ENCODE assay signal across 21 cellular contexts in genomic region chrX:13574600-13574999, GRCh38. TPM values are rescaled to one million over a fixed set of nuclear protein-coding genes. Genes with fewer than 3 reads are reported as not detected.
A peak's percentile ranks its signal among the peaks of the same experiment; 100 is the strongest.
DNase-seq lines count a peak whose midpoint lies in the region; ATAC-seq, FAIRE-seq and TF ChIP-seq lines count a peak whose summit lies in the region.
"Had no signal": no experiment of that assay in that cellular context is flagged by ENCODE, and none has a peak within 500 bp of the region (broad histone marks: within the 10 kb centered on the region; RNA-seq: fewer than 3 reads in every experiment).

No MANE protein-coding gene starts in this region.

- H3K27ac ChIP-seq in GM12878 (ENCODE audit: control insufficient read depth, insufficient read depth): no peak overlapping the region
- H3K27ac ChIP-seq: SJSA1 had no signal

- H3K36me3 Mint-ChIP-seq in activated naive CD8-positive, alpha-beta T cell treated with anti-CD3 and anti-CD28 coated beads, Interleukin-2, amount 10 ng/mL, durations not matched to agents 7 days and 5 days: peaks cover 6% of the 10 kb centered on the region
- no peaks in the 10 kb centered on the region for H3K36me3 Mint-ChIP-seq in activated naive CD8-positive, alpha-beta T cell treated with anti-CD3 and anti-CD28 coated beads for 36 hours
- no peaks in the 10 kb centered on the region for H3K36me3 Mint-ChIP-seq in Calu3 (ENCODE audit: insufficient read depth, unreplicated experiment)

- intact Hi-C loops in GM12878 (cut with micrococcal nuclease; ENCODE audit: unreplicated experiment) (no loop called here), Calu3 (cut with micrococcal nuclease; ENCODE audit: unreplicated experiment) (no loop called here)

- no peak for TF ChIP-seq POLR2A in GM12878 (IDR thresholded peaks at IDR 0.05; ENCODE audit: low read depth, low read length)

- H3K4me2 ChIP-seq in GM12878 (ENCODE audit: control insufficient read depth, insufficient read depth): 0 out of 2 replicates have a peak overlapping the region, but pooled peaks have one; percentile 9

- RAD21 ChIA-PET in GM12878 (lab: Charles Lee; ENCODE audit: unreplicated experiment): no interaction called here

- no peak for TF ChIP-seq CTCF in GM12878 (IDR thresholded peaks at IDR 0.05 in 2 of 3, conservative IDR thresholded peaks at IDR 0.05 in 1 of 3; ENCODE audit: control insufficient read depth in 2 of 3, extremely low read depth in 1 of 3, insufficient read depth in 1 of 3, low read depth in 3 of 3, low read length in 3 of 3)
- no peak for TF ChIP-seq CTCF in Calu3 (IDR thresholded peaks at IDR 0.05; ENCODE audit: unreplicated experiment)

- no peaks in the 10 kb centered on the region for H3K9me3 ChIP-seq in GM12878 (replicated peaks; ENCODE audit: control insufficient read depth, insufficient read depth, low read length)
- H3K9me3 ChIP-seq: SJSA1 had no signal

- H3K27me3 ChIP-seq in GM12878 (replicated peaks in 1 of 2; ENCODE audit: control insufficient read depth in 2 of 2, insufficient read depth in 2 of 2, low read length in 1 of 2): peaks cover 1 to 4% of the 10 kb centered on the region in 2 experiments; a peak in 2 of 4 replicates

- peak overlapping the region; percentile 55 for H3K27ac Mint-ChIP-seq in activated naive CD8-positive, alpha-beta T cell treated with anti-CD3 and anti-CD28 coated beads, Interleukin-2, amount 10 ng/mL, durations not matched to agents 7 days and 5 days
- no peak overlapping the region for H3K27ac Mint-ChIP-seq in activated naive CD8-positive, alpha-beta T cell treated with anti-CD3 and anti-CD28 coated beads for 36 hours
- H3K27ac Mint-ChIP-seq in Calu3 (ENCODE audit: unreplicated experiment): no peak overlapping the region

- no peaks in the 10 kb centered on the region for H3K36me3 ChIP-seq in GM12878 (ENCODE audit: control insufficient read depth in 2 of 2, insufficient read depth in 2 of 2, low read length in 1 of 2)
- H3K36me3 ChIP-seq: SJSA1 had no signal

- peaks cover 19% of the 10 kb centered on the region for H3K4me1 Mint-ChIP-seq in activated naive CD8-positive, alpha-beta T cell treated with anti-CD3 and anti-CD28 coated beads, Interleukin-2, amount 10 ng/mL, durations not matched to agents 7 days and 5 days
- H3K4me1 Mint-ChIP-seq in activated naive CD8-positive, alpha-beta T cell treated with anti-CD3 and anti-CD28 coated beads for 36 hours: peaks cover 13% of the 10 kb centered on the region
- no peaks in the 10 kb centered on the region for H3K4me1 Mint-ChIP-seq in Calu3 (ENCODE audit: low read depth, unreplicated experiment)

- peak; percentile 59 for ATAC-seq in activated naive CD8-positive, alpha-beta T cell treated with anti-CD3 and anti-CD28 coated beads, Interleukin-2, amount 10 ng/mL, durations not matched to agents 7 days and 5 days (ENCODE audit: low read depth)
- peak; percentile 79 for ATAC-seq in GM21360 (IDR thresholded peaks at IDR 0.05; ENCODE audit: unreplicated experiment)
- peak; percentile 78 for ATAC-seq in HG03103 (IDR thresholded peaks at IDR 0.05; ENCODE audit: low read depth, unreplicated experiment)
- ATAC-seq in GM12878: peak; percentile 73
- ATAC-seq in GM21825 (IDR thresholded peaks at IDR 0.05; ENCODE audit: unreplicated experiment): no peak
- ATAC-seq: PC-3 had no signal

- no peak for DNase-seq in activated naive CD8-positive, alpha-beta T cell treated with anti-CD3 and anti-CD28 coated beads, Interleukin-2, amount 10 ng/mL, durations not matched to agents 7 days and 5 days
- no peak for DNase-seq in activated naive CD8-positive, alpha-beta T cell treated with anti-CD3 and anti-CD28 coated beads for 36 hours
- DNase-seq in GM12878 (ENCODE audit: low read depth, low spot score) (peak; percentile 3), Calu3 (no peak)
- DNase-seq in activated naive CD4-positive, alpha-beta T cell treated with Interleukin-2 at 50 U/mL for 16 hours: no peak
- DNase-seq: C1 segment of cervical spinal cord, DMS153, KG1, NCI-H1048, NCI-H146, NCI-H226, NCI-H526, PC-3 had no signal

- BruUV-seq in GM12878 (replicated peaks; lab: Mats Ljungman, UMichigan) (no TSS peak), Calu3 (replicated peaks; lab: Mats Ljungman, UMichigan) (no TSS peak)

- no peaks in the 10 kb centered on the region for H3K4me1 ChIP-seq in GM12878 (ENCODE audit: control insufficient read depth, insufficient read depth, low read length)
- H3K4me1 ChIP-seq: SJSA1 had no signal

- TF ChIP-seq RAD21 in GM12878 (IDR thresholded peaks at IDR 0.05; ENCODE audit: insufficient read depth, low read depth, low read length): no peak

- H3K9me3 Mint-ChIP-seq in activated naive CD8-positive, alpha-beta T cell treated with anti-CD3 and anti-CD28 coated beads, Interleukin-2, amount 10 ng/mL, durations not matched to agents 7 days and 5 days: peaks cover 1% of the 10 kb centered on the region
- no peaks in the 10 kb centered on the region for H3K9me3 Mint-ChIP-seq in activated naive CD8-positive, alpha-beta T cell treated with anti-CD3 and anti-CD28 coated beads for 36 hours
- H3K9me3 Mint-ChIP-seq in Calu3 (ENCODE audit: low read depth, unreplicated experiment): peaks cover 2% of the 10 kb centered on the region

- POLR2A ChIA-PET in activated naive CD8-positive, alpha-beta T cell treated with anti-CD3 and anti-CD28 coated beads, Interleukin-2, amount 10 ng/mL, durations not matched to agents 7 days and 5 days (lab: Charles Lee): interaction anchor here (0.7 kb wide), 1 partner anchor 487 kb away, joined by 3 read pairs; no protein-coding TSS in a partner anchor
- POLR2A ChIA-PET in GM12878 (lab: Charles Lee): no interaction called here

- no peak overlapping the region for H3K9ac ChIP-seq in GM12878 (ENCODE audit: control insufficient read depth, insufficient read depth, low read length)

- H3K79me2 ChIP-seq in GM12878 (ENCODE audit: control insufficient read depth, insufficient read depth, low read length): no peaks in the 10 kb centered on the region

- no peak for TF ChIP-seq EP300 in GM12878 (IDR thresholded peaks at IDR 0.05; ENCODE audit: borderline replicate concordance in 1 of 2, control insufficient read depth in 1 of 2, low read depth in 2 of 2, low read length in 2 of 2)

- SMC1A ChIA-PET in GM12878 (lab: Charles Lee; ENCODE audit: uncharacterized antibody, unreplicated experiment): interaction anchor here (1.3 kb wide), 1 partner anchor 15 kb away, joined by 3 read pairs; no protein-coding TSS in a partner anchor

- H3K4me3 ChIP-seq in GM12878: no peak overlapping the region
- H3K4me3 ChIP-seq: SJSA1 had no signal

- H2AFZ ChIP-seq in GM12878 (ENCODE audit: control insufficient read depth, low read depth, low read length): no peak overlapping the region

- 0% methylated on average over 1 of the region's 1 CpG for WGBS in GM12878 (ENCODE audit: insufficient coverage, insufficient replicate concordance, low lambda C conversion rate, missing lambda C conversion rate)

- peak; percentile 79 for FAIRE-seq in GM12878 (lab: Jason Lieb, UNC)
- FAIRE-seq: A204.1, GM12892, H54 had no signal

- peak overlapping the region; percentile 33 for H3K4me3 Mint-ChIP-seq in activated naive CD8-positive, alpha-beta T cell treated with anti-CD3 and anti-CD28 coated beads, Interleukin-2, amount 10 ng/mL, durations not matched to agents 7 days and 5 days
- H3K4me3 Mint-ChIP-seq in activated naive CD8-positive, alpha-beta T cell treated with anti-CD3 and anti-CD28 coated beads for 36 hours: no peak overlapping the region
- no peak overlapping the region for H3K4me3 Mint-ChIP-seq in Calu3 (ENCODE audit: low read depth, unreplicated experiment)

- H3K27me3 Mint-ChIP-seq in activated naive CD8-positive, alpha-beta T cell treated with anti-CD3 and anti-CD28 coated beads, Interleukin-2, amount 10 ng/mL, durations not matched to agents 7 days and 5 days: no peaks in the 10 kb centered on the region
- peaks cover 10% of the 10 kb centered on the region for H3K27me3 Mint-ChIP-seq in activated naive CD8-positive, alpha-beta T cell treated with anti-CD3 and anti-CD28 coated beads for 36 hours
- H3K27me3 Mint-ChIP-seq in Calu3 (ENCODE audit: unreplicated experiment): no peaks in the 10 kb centered on the region

- CTCF ChIA-PET in GM12878 (lab: Yijun Ruan, JAX) (no interaction called here), Calu3 (lab: Charles Lee) (no interaction called here)

- no peaks in the 10 kb centered on the region for H4K20me1 ChIP-seq in GM12878 (ENCODE audit: control insufficient read depth, insufficient read depth)

- in situ Hi-C loops in GM12878 (cut with MboI): no loop called here

TF ChIP-seq in GM12878, 131 proteins besides CTCF, POLR2A, EP300 and RAD21 (continues in another document):
- TF ChIP-seq POLR2AphosphoS5 (IDR thresholded peaks at IDR 0.05; ENCODE audit: low read length) (no peak), CBFB (IDR thresholded peaks at IDR 0.05; ENCODE audit: low read depth) (no peak)

RNA-seq across cellular contexts. Expression of gene EGFL6, which starts 5.2 kb away (rescaled TPM):
- total RNA-seq in activated naive CD8-positive, alpha-beta T cell treated with anti-CD3 and anti-CD28 coated beads, Interleukin-2, amount 10 ng/mL, durations not matched to agents 7 days and 5 days: 10 to 100 TPM; 17.6 to 18.1 TPM
- total RNA-seq in activated naive CD8-positive, alpha-beta T cell treated with anti-CD3 and anti-CD28 coated beads for 36 hours: 1 to 10 TPM; 1.8 to 2.2 TPM
- total RNA-seq in GM12878 (2013; cell fraction: nucleolus; rRNA removed): 0.20 TPM in 1 of 2 replicates, not detected in the other
- total RNA-seq in GM12878 (2014; rRNA removed): not detected in 2 replicates
- not detected in 2 replicates for total RNA-seq in GM12878 (2014; rRNA removed; fragmentation: Illumina TruSeq; extraction: Trizol)
- total RNA-seq in GM12878 (2021): not detected in 2 replicates
- not detected for polyA plus RNA-seq in GM12878 (2011; ENCODE audit: low read depth)
- polyA plus RNA-seq in GM12878 (2011; rRNA removed): 0.03 and 0.14 TPM in 2 replicates
- 0.03 and 0.05 TPM in 2 replicates for polyA plus RNA-seq in GM12878 (2011; cell fraction: cytosol; rRNA removed)
- polyA plus RNA-seq in GM12878 (2011; cell fraction: nucleus; rRNA removed): not detected in 2 replicates
- polyA plus RNA-seq in GM12878 (2012): not detected in 2 replicates
- polyA plus RNA-seq in GM12878 (2014; fragmentation: Illumina TruSeq; extraction: Trizol): not detected in 2 replicates
- not detected for polyA plus RNA-seq in GM12878 (2014; fragmentation: Nextera tagmentation; extraction: Ambion mirVana)
- polyA plus RNA-seq in GM12878 (2014; rRNA removed): not detected in 2 replicates
- polyA plus RNA-seq in GM12878 (2016; fragmentation: Nextera tagmentation; extraction: Ambion mirVana): not detected
- polyA minus RNA-seq in GM12878 (2011; rRNA and poly(A)+ RNA removed): not detected in 2 replicates
- polyA minus RNA-seq in GM12878 (2011; cell fraction: cytosol; rRNA and poly(A)+ RNA removed): not detected in 2 replicates
- not detected in 2 replicates for polyA minus RNA-seq in GM12878 (2011; cell fraction: nucleus; rRNA and poly(A)+ RNA removed)
- not detected in 2 replicates for total RNA-seq in Calu3 (2022)
- total RNA-seq: M059J, PC-3, SJSA1 had no signal

Comparison
In these comparisons a context has a peak if more than half of its experiments do, and no peak if none do; other contexts are left out.
1. RNA of gene EGFL6, which starts 5.2 kb away (total RNA-seq): 17.6 to 18.1 TPM in activated naive CD8-positive, alpha-beta T cell treated with anti-CD3 and anti-CD28 coated beads, Interleukin-2, amount 10 ng/mL, durations not matched to agents 7 days and 5 days; 1.8 to 2.2 TPM in activated naive CD8-positive, alpha-beta T cell treated with anti-CD3 and anti-CD28 coated beads for 36 hours, not detected in Calu3 and 0.20 TPM in GM12878; every median in the first group is over 4 times any median in the second.